Comparison of ENCODE assay signal across 10 cellular contexts in the genomic region with DNA sequence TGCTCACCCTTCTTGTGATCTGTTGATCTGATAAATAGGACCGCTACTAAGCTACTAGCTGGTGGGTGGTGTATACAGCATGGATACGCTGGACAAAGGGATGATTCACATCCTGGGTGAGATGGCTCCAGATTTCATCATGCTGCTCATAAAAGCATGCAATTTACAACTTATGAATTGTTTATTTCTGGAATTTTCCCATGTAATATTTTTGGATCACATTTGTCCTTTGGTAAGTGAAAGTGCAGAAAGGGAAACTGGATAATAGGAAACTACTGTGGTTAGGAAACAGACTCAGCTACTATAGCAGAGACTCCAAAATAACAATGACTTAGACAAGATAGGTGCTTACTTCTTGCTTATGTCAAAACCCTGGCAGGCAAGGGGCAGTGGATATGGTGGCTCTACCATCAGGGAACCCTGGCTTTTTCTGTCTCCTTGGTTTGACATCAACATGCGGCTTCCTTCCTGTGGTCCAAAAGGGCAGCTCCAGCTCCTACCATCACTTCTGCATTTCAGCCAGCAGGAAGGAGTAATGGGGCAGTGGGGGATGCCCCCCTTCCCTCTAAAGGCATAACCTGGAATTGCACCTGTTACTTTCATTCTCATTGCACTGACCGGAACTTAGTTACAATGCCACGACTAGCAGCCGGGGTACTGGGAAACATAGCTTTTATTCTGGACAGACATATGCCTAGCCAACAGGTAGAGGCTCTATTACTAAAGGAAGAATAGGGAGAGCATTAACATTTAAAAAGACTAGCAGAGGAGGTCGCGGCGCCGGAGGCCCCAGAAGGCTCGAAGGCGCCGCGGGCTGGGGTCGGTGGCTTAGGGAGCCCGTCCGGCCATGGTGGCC. TPM values are rescaled to one million over a fixed set of nuclear protein-coding genes. Genes with fewer than 3 reads are reported as not detected.
DNase-seq lines count a peak whose midpoint lies in the region; ATAC-seq and TF ChIP-seq lines count a peak whose summit lies in the region.
"Had no signal": no experiment of that assay in that cellular context is flagged by ENCODE, and none has a peak within 500 bp of the region (broad histone marks: within the 10 kb centered on the region; RNA-seq: fewer than 3 reads in every experiment).

No MANE protein-coding gene starts in this region.

- no peaks in the 10 kb centered on the region for H3K27me3 ChIP-seq in adipocyte (replicated peaks; ENCODE audit: control insufficient read depth, insufficient read depth, low read length)
- H3K27me3 ChIP-seq in liver (ENCODE audit: control insufficient read depth in 4 of 4, insufficient read depth in 4 of 4, low read length in 3 of 4) = no peaks in the 10 kb centered on the region
- no peaks in the 10 kb centered on the region for H3K27me3 ChIP-seq in BE2C

- peak in 1 of 2 donors; percentile 42 for TF ChIP-seq RAD21 in liver (IDR thresholded peaks at IDR 0.05)

- H3K9ac ChIP-seq in adipocyte (ENCODE audit: low read length) (no peak overlapping the region), liver (ENCODE audit: low read depth in 1 of 2, low read length in 2 of 2) (no peak overlapping the region)

- TF ChIP-seq CTCF in AG09319 (IDR thresholded peaks at IDR 0.05; ENCODE audit: low read depth, low read length) = no peak
- TF ChIP-seq CTCF in liver (IDR thresholded peaks at IDR 0.05; ENCODE audit: low read depth, low read length, missing input control) = peak; percentile 20
- no peak for TF ChIP-seq CTCF in BE2C (IDR thresholded peaks at IDR 0.05; ENCODE audit: low read depth, low read length)

- WGBS in liver = 87% methylated on average over 17 of the region's 17 CpGs

- H3K4me1 ChIP-seq in adipocyte (ENCODE audit: control insufficient read depth, insufficient read depth, low read length) = peaks cover 26% of the 10 kb centered on the region
- peaks cover 5 to 13% (median 5%) of the 10 kb centered on the region in 4 donors for H3K4me1 ChIP-seq in liver (ENCODE audit: control insufficient read depth in 4 of 4, insufficient read depth in 4 of 4, low read length in 3 of 4)
- H3K4me1 ChIP-seq in BE2C = no peaks in the 10 kb centered on the region

- H3K9me3 ChIP-seq in adipocyte (ENCODE audit: control insufficient read depth, low read length) (no peaks in the 10 kb centered on the region), liver (ENCODE audit: control insufficient read depth in 4 of 4, low read length in 3 of 4) (no peaks in the 10 kb centered on the region), BE2C (no peaks in the 10 kb centered on the region)

- ATAC-seq in HG02588 (IDR thresholded peaks at IDR 0.05; ENCODE audit: unreplicated experiment) = no peak
- ATAC-seq: right cardiac atrium had no signal

- H3K36me3 ChIP-seq in adipocyte (ENCODE audit: control insufficient read depth, insufficient read depth, low read length, severe bottlenecking) (no peaks in the 10 kb centered on the region), liver (ENCODE audit: control insufficient read depth in 4 of 4, insufficient read depth in 3 of 4, low read depth in 1 of 4, low read length in 3 of 4) (no peaks in the 10 kb centered on the region), BE2C (no peaks in the 10 kb centered on the region)

- H3K27ac ChIP-seq in liver (ENCODE audit: low read depth in 1 of 2, low read length in 2 of 2) = no peak overlapping the region

- H3K4me3 ChIP-seq in adipocyte (ENCODE audit: low read length) = peak overlapping the region; percentile 33
- H3K4me3 ChIP-seq in liver (ENCODE audit: low read depth in 1 of 3, low read length in 3 of 3) = no peak overlapping the region
- no peak overlapping the region for H3K4me3 ChIP-seq in BE2C (ENCODE audit: low read depth, low read length)

- DNase-seq in AG09319 (ENCODE audit: extremely low read depth, low read depth) = peak; percentile 77
- peak; percentile 42 for DNase-seq in KBM-7
- DNase-seq in adipocyte (ENCODE audit: low read depth) = peak; percentile 77
- no peak for DNase-seq in DMS79 (lab: John Stamatoyannopoulos, UW)
- DNase-seq in BE2C = no peak
- no peak for DNase-seq in NCI-H2029 (lab: John Stamatoyannopoulos, UW)
- DNase-seq: NCI-H2107, right cardiac atrium had no signal

- in situ Hi-C loops in KBM-7 (cut with MboI; ENCODE audit: low pct_unique_long_range_greater_than_20kb, low sequenced_read_pairs) = no loop called here

TF ChIP-seq in liver, 16 proteins besides CTCF, POLR2A, EP300 and RAD21:
- TF ChIP-seq TAF1 (conservative IDR thresholded peaks at IDR 0.05) = no peak

RNA-seq across cellular contexts. Expression of a gene that starts 13.8 kb away (rescaled TPM):
- total RNA-seq in liver = 100 to 1,000 TPM in 1 of 2 donors, 10 to 100 TPM in 1; 34.2 to 181 TPM
- 100 to 1,000 TPM; 101 to 128 TPM for polyA plus RNA-seq in liver
- 206 TPM for polyA plus RNA-seq in BE2C (2012; ENCODE audit: insufficient read depth, insufficient read length, low read depth)

RNA-seq across cellular contexts. Expression of a gene that starts 30.5 kb away (rescaled TPM):
- total RNA-seq in liver = 1 to 10 TPM in 1 of 2 donors, under 1 TPM in 1; 0.79 to 2.6 TPM
- under 1 TPM; 0.68 to 0.69 TPM for polyA plus RNA-seq in liver
- polyA plus RNA-seq in BE2C (2012; ENCODE audit: insufficient read depth, insufficient read length, low read depth) = not detected

Comparison
In these comparisons a context has a peak if more than half of its experiments do, and no peak if none do; other contexts are left out.
1. DNase-seq: peak in AG09319 (single experiment), KBM-7 (single experiment) and adipocyte (single experiment); none in DMS79 (single experiment), BE2C (single experiment) and NCI-H2029 (single experiment).